9 cellular contexts compared by ENCODE assay signal in genomic region chr7:74355091-74355490, GRCh38.
DNase-seq lines count a peak whose midpoint lies in the region; ATAC-seq and TF ChIP-seq lines count a peak whose summit lies in the region.
"Had no signal": no experiment of that assay in that cellular context is flagged by ENCODE, and none has a peak within 500 bp of the region (broad histone marks: within the 10 kb centered on the region; RNA-seq: fewer than 3 reads in every experiment).

No MANE protein-coding gene starts in this region.

- peak; percentile 95 for DNase-seq in MCF 10A (ENCODE audit: unreplicated experiment)
- no peak for DNase-seq in breast epithelium (ENCODE audit: low spot score in 2 of 2)
- no peak for DNase-seq in RWPE2 (ENCODE audit: low spot score)
- peak; percentile 83 to 88 for DNase-seq in fibroblast of lung (ENCODE audit: low read depth in 2 of 2)
- DNase-seq in upper lobe of left lung = peak in 1 of 2 donors; percentile 29
- no peak for DNase-seq in NCI-H82 (lab: John Stamatoyannopoulos, UW)
- no peak for DNase-seq in hippocampal formation (lab: John Stamatoyannopoulos, UW)
- no peak for DNase-seq in stimulated activated effector memory CD8-positive, alpha-beta T cell treated with anti-CD3 and anti-CD28 coated beads, Interleukin-12 subunit alpha, Interleukin-12 subunit beta, amount 100 ng/mL, for 72 hours (ENCODE audit: low spot score in 2 of 2)

- ATAC-seq in RWPE2 (ENCODE audit: low read depth) = peak; percentile 79
- ATAC-seq in upper lobe of left lung (ENCODE audit: low FRiP score in 2 of 2) = peak; percentile 21 to 49
- no peak for ATAC-seq in stimulated activated effector memory CD8-positive, alpha-beta T cell treated with anti-CD3 and anti-CD28 coated beads, Interleukin-12 subunit alpha, Interleukin-12 subunit beta, amount 100 ng/mL, for 72 hours

- H3K4me3 ChIP-seq in breast epithelium = no peak overlapping the region
- H3K4me3 ChIP-seq in RWPE2 (ENCODE audit: severe bottlenecking) = no peak overlapping the region
- H3K4me3 ChIP-seq in fibroblast of lung (replicated peaks in 1 of 4; ENCODE audit: control extremely low read depth in 1 of 4, insufficient read depth in 1 of 4, low read depth in 3 of 4, low read length in 4 of 4) = no peak overlapping the region
- H3K4me3 ChIP-seq in upper lobe of left lung = no peak overlapping the region
- H3K4me3 ChIP-seq: cardiac muscle cell had no signal

- no peak overlapping the region for H2AFZ ChIP-seq in fibroblast of lung (ENCODE audit: low read length)

- H3K9ac ChIP-seq in fibroblast of lung (ENCODE audit: insufficient read depth, low read length) = peak overlapping the region; percentile 46

- intact Hi-C loops in MCF 10A (cut with micrococcal nuclease) (no loop called here), breast epithelium (cut with DNase I; ENCODE audit: low total_unique reads) (no loop called here)

- TF ChIP-seq CTCF in MCF 10A (IDR thresholded peaks at IDR 0.05; ENCODE audit: unreplicated experiment) (no peak), breast epithelium (IDR thresholded peaks at IDR 0.05) (no peak), RWPE2 (IDR thresholded peaks at IDR 0.05; ENCODE audit: poor library complexity, severe bottlenecking) (no peak), fibroblast of lung (conservative IDR thresholded peaks at IDR 0.05 in 1 of 2, IDR thresholded peaks at IDR 0.05 in 1 of 2; ENCODE audit: low read depth in 1 of 2, low read length in 2 of 2) (no peak), upper lobe of left lung (IDR thresholded peaks at IDR 0.05) (no peak)

- no peak overlapping the region for H3K4me2 ChIP-seq in fibroblast of lung (ENCODE audit: extremely low read depth, insufficient read depth, low read length)

- POLR2A ChIA-PET in MCF 10A (lab: Yijun Ruan, JAX) = interaction anchor here (0.6 kb wide), 1 partner anchor 180 kb away, joined by 3 read pairs; no protein-coding TSS in a partner anchor

- H3K36me3 ChIP-seq in breast epithelium (no peaks in the 10 kb centered on the region), RWPE2 (ENCODE audit: low read depth) (peaks cover 17% of the 10 kb centered on the region), fibroblast of lung (ENCODE audit: control insufficient read depth, insufficient read depth, low read length) (peaks cover 18% of the 10 kb centered on the region), upper lobe of left lung (peaks cover 0 to 43% (median 7%) of the 10 kb centered on the region in 4 donors)
- H3K36me3 ChIP-seq: cardiac muscle cell had no signal

- no peaks in the 10 kb centered on the region for H3K79me2 ChIP-seq in fibroblast of lung (ENCODE audit: control insufficient read depth, insufficient read depth, low read length)

- WGBS in upper lobe of left lung, 2 donors = 83 to 85% methylated on average over 4 of the region's 4 CpGs

- peaks cover 19% of the 10 kb centered on the region for H3K36me3 Mint-ChIP-seq in MCF 10A (ENCODE audit: insufficient read depth, unreplicated experiment)
- peaks cover 6% of the 10 kb centered on the region for H3K36me3 Mint-ChIP-seq in stimulated activated effector memory CD8-positive, alpha-beta T cell treated with anti-CD3 and anti-CD28 coated beads, Interleukin-12 subunit alpha, Interleukin-12 subunit beta, amount 100 ng/mL, for 72 hours

- H3K9me3 ChIP-seq in breast epithelium (peaks cover 13 to 15% of the 10 kb centered on the region in 2 donors), RWPE2 (ENCODE audit: severe bottlenecking) (peaks cover 6% of the 10 kb centered on the region), fibroblast of lung (ENCODE audit: control insufficient read depth, insufficient read depth, low read depth, low read length) (no peaks in the 10 kb centered on the region), upper lobe of left lung (peaks cover 0 to 8% (median 0%) of the 10 kb centered on the region in 4 donors)

- TF ChIP-seq EP300 in upper lobe of left lung (IDR thresholded peaks at IDR 0.05) = no peak

- no peaks in the 10 kb centered on the region for H3K9me3 Mint-ChIP-seq in MCF 10A (ENCODE audit: unreplicated experiment)
- no peaks in the 10 kb centered on the region for H3K9me3 Mint-ChIP-seq in stimulated activated effector memory CD8-positive, alpha-beta T cell treated with anti-CD3 and anti-CD28 coated beads, Interleukin-12 subunit alpha, Interleukin-12 subunit beta, amount 100 ng/mL, for 72 hours

- CTCF ChIA-PET in MCF 10A (lab: Yijun Ruan, JAX) = interaction anchor here (0.6 to 1.5 kb wide), 2 partner anchors 46 to 152 kb away, joined by 3 to 6 read pairs; no protein-coding TSS in a partner anchor

- H3K27me3 ChIP-seq in breast epithelium = no peaks in the 10 kb centered on the region
- H3K27me3 ChIP-seq in RWPE2 (ENCODE audit: insufficient read depth, poor library complexity, severe bottlenecking) = no peaks in the 10 kb centered on the region
- H3K27me3 ChIP-seq in fibroblast of lung (ENCODE audit: control insufficient read depth, insufficient read depth, low read length) = no peaks in the 10 kb centered on the region
- H3K27me3 ChIP-seq in upper lobe of left lung = no peaks in the 10 kb centered on the region
- H3K27me3 ChIP-seq: cardiac muscle cell had no signal

- BruUV-seq in MCF 10A (replicated peaks; lab: Mats Ljungman, UMichigan) = no TSS peak

- TF ChIP-seq POLR2A in breast epithelium (IDR thresholded peaks at IDR 0.05) (no peak), upper lobe of left lung (IDR thresholded peaks at IDR 0.05) (no peak)

- H3K4me1 Mint-ChIP-seq in MCF 10A (ENCODE audit: insufficient read depth, unreplicated experiment) = peaks cover 6% of the 10 kb centered on the region
- H3K4me1 Mint-ChIP-seq in stimulated activated effector memory CD8-positive, alpha-beta T cell treated with anti-CD3 and anti-CD28 coated beads, Interleukin-12 subunit alpha, Interleukin-12 subunit beta, amount 100 ng/mL, for 72 hours = peaks cover 6% of the 10 kb centered on the region

- no peaks in the 10 kb centered on the region for H3K27me3 Mint-ChIP-seq in MCF 10A (ENCODE audit: insufficient read depth, unreplicated experiment)

- no peaks in the 10 kb centered on the region for H3K4me1 ChIP-seq in breast epithelium
- H3K4me1 ChIP-seq in RWPE2 (ENCODE audit: insufficient read depth, poor library complexity, severe bottlenecking) = no peaks in the 10 kb centered on the region
- peaks cover 4% of the 10 kb centered on the region for H3K4me1 ChIP-seq in fibroblast of lung (ENCODE audit: control insufficient read depth, extremely low read depth, insufficient read depth, low read length)
- H3K4me1 ChIP-seq in upper lobe of left lung = no peaks in the 10 kb centered on the region

- no peak overlapping the region for H3K4me3 Mint-ChIP-seq in MCF 10A (ENCODE audit: unreplicated experiment)
- no peak overlapping the region for H3K4me3 Mint-ChIP-seq in stimulated activated effector memory CD8-positive, alpha-beta T cell treated with anti-CD3 and anti-CD28 coated beads, Interleukin-12 subunit alpha, Interleukin-12 subunit beta, amount 100 ng/mL, for 72 hours

- no peak overlapping the region for H3K27ac Mint-ChIP-seq in MCF 10A (ENCODE audit: low read depth, unreplicated experiment)
- no peak overlapping the region for H3K27ac Mint-ChIP-seq in stimulated activated effector memory CD8-positive, alpha-beta T cell treated with anti-CD3 and anti-CD28 coated beads, Interleukin-12 subunit alpha, Interleukin-12 subunit beta, amount 100 ng/mL, for 72 hours

- no peaks in the 10 kb centered on the region for H4K20me1 ChIP-seq in fibroblast of lung (ENCODE audit: control insufficient read depth, extremely low read depth, insufficient read depth, low read length)

- no peak overlapping the region for H3K27ac ChIP-seq in breast epithelium
- no peak overlapping the region for H3K27ac ChIP-seq in RWPE2 (ENCODE audit: poor library complexity, severe bottlenecking)
- H3K27ac ChIP-seq in fibroblast of lung (ENCODE audit: insufficient read depth, low read length) = peak overlapping the region; percentile 50
- H3K27ac ChIP-seq in upper lobe of left lung = no peak overlapping the region
- H3K27ac ChIP-seq: cardiac muscle cell had no signal

Comparison
In these comparisons a context has a peak if more than half of its experiments do, and no peak if none do; other contexts are left out.
1. DNase-seq: peak in MCF 10A (single experiment) and fibroblast of lung (2 of 2); none in breast epithelium (0 of 2), RWPE2 (single experiment), NCI-H82 (single experiment), hippocampal formation (0 of 2) and stimulated activated effector memory CD8-positive, alpha-beta T cell treated with anti-CD3 and anti-CD28 coated beads, Interleukin-12 subunit alpha, Interleukin-12 subunit beta, amount 100 ng/mL, for 72 hours (0 of 2).